Comparison of ENCODE assay signal across 25 cellular contexts in genomic region chr11:392102-392777, GRCh38. TPM values are rescaled to one million over a fixed set of nuclear protein-coding genes. Genes with fewer than 3 reads are reported as not detected.
DNase-seq lines count a peak whose midpoint lies in the region; ATAC-seq, FAIRE-seq and TF ChIP-seq lines count a peak whose summit lies in the region.
"Had no signal": no experiment of that assay in that cellular context is flagged by ENCODE, and none has a peak within 500 bp of the region (broad histone marks: within the 10 kb centered on the region; RNA-seq: fewer than 3 reads in every experiment).

No MANE protein-coding gene starts in this region.

- H3K4me1 ChIP-seq in breast epithelium (peaks cover 10 to 16% of the 10 kb centered on the region in 2 donors), K562 (replicated peaks in 1 of 2; ENCODE audit: control insufficient read depth in 2 of 2, insufficient read depth in 2 of 2, low read length in 2 of 2) (peaks cover 27 to 74% of the 10 kb centered on the region in 2 experiments), hepatocyte (ENCODE audit: insufficient read depth) (peaks cover 15% of the 10 kb centered on the region), suprapubic skin (peaks cover 39% of the 10 kb centered on the region), SJCRH30 (no peaks in the 10 kb centered on the region)

- H3K27me3 ChIP-seq in breast epithelium (peaks cover 0 to 3% of the 10 kb centered on the region in 2 donors), K562 (ENCODE audit: control insufficient read depth in 2 of 2, insufficient read depth in 2 of 2, low read length in 2 of 2) (no peaks in the 10 kb centered on the region), hepatocyte (no peaks in the 10 kb centered on the region), suprapubic skin (peaks cover 13% of the 10 kb centered on the region), SJCRH30 (no peaks in the 10 kb centered on the region)
- H3K27me3 ChIP-seq: BLaER1 treated with 17β-estradiol and CSF1 and Interleukin-3, amounts not matched to agents 10 nM and 100 nM had no signal

- TF ChIP-seq POLR2A in breast epithelium (IDR thresholded peaks at IDR 0.05) = no peak
- no peak for TF ChIP-seq POLR2A in K562 (conservative IDR thresholded peaks at IDR 0.05)
- no peak for TF ChIP-seq POLR2A in suprapubic skin (IDR thresholded peaks at IDR 0.05)

- intact Hi-C loops in breast epithelium (cut with DNase I; ENCODE audit: low total_unique reads) (no loop called here), MCF 10A (cut with micrococcal nuclease) (loop anchor here (5.0 kb wide), 1 partner anchor 125 kb away; no protein-coding TSS in a partner anchor), K562 (cut with micrococcal nuclease) (loop anchor here (5.0 kb wide), 1 partner anchor 55 kb away; no protein-coding TSS in a partner anchor)

- peaks cover 27% of the 10 kb centered on the region for H3K36me3 Mint-ChIP-seq in MCF 10A (ENCODE audit: insufficient read depth, unreplicated experiment)
- H3K36me3 Mint-ChIP-seq in activated CD4-positive, alpha-beta T cell treated with anti-CD3 and anti-CD28 coated beads, Interleukin-2, amount 10 ng/mL, durations not matched to agents 7 days and 5 days (ENCODE audit: low read depth) = no peaks in the 10 kb centered on the region
- H3K36me3 Mint-ChIP-seq: IgD-negative memory B cell had no signal

- H3K9me2 ChIP-seq in hepatocyte (replicated peaks; ENCODE audit: insufficient read depth) = no peaks in the 10 kb centered on the region

- H3K9me1 ChIP-seq in K562 (ENCODE audit: control insufficient read depth, insufficient read depth, low read length) = no peaks in the 10 kb centered on the region

- POLR2A ChIA-PET in MCF 10A (lab: Yijun Ruan, JAX) (interaction anchor here (0.6 to 2.7 kb wide), 5 partner anchors 13 to 185 kb away, joined by 3 to 33 read pairs (median 4); partner anchors contain the start of genes BET1L, PTDSS2 and RIC8A), K562 (lab: Yijun Ruan, JAX) (interaction anchor here (0.5 to 0.6 kb wide), 2 partner anchors 32 to 56 kb away, joined by 3 read pairs; no protein-coding TSS in a partner anchor)
- POLR2A ChIA-PET in activated CD4-positive, alpha-beta T cell treated with anti-CD3 and anti-CD28 coated beads, Interleukin-2, amount 10 ng/mL, durations not matched to agents 7 days and 5 days (lab: Charles Lee) = no interaction called here

- no peak for TF ChIP-seq RAD21 in K562 (CRISPR knock-in tag; conservative IDR thresholded peaks at IDR 0.05 in 1 of 2, IDR thresholded peaks at IDR 0.05 in 1 of 2)

- DNase-seq in breast epithelium (ENCODE audit: low spot score in 2 of 2) (no peak), MCF 10A (ENCODE audit: unreplicated experiment) (no peak), K562 (ENCODE audit: extremely low read depth in 1 of 4, low spot score in 3 of 4) (no peak), hepatocyte (ENCODE audit: low spot score) (no peak), suprapubic skin (ENCODE audit: low spot score in 2 of 2) (no peak), SJCRH30 (no peak)
- DNase-seq in activated CD4-positive, alpha-beta T cell treated with anti-CD3 and anti-CD28 coated beads, Interleukin-2, amount 10 ng/mL, durations not matched to agents 7 days and 5 days = no peak
- DNase-seq: Caco-2, DND-41, GOT3, HCEC 1CT, Karpas-422, NCI-H1694 treated with DMSO at 0.1 percent for 48 hours, NCI-H2081 treated with DMSO at 0.1 percent for 48 hours, NCI-H2171 treated with DMSO at 0.1 percent for 48 hours, NCI-H526, OCI-M1, SHP77 had no signal

- H3K27ac Mint-ChIP-seq in MCF 10A (ENCODE audit: low read depth, unreplicated experiment) = no peak overlapping the region
- no peak overlapping the region for H3K27ac Mint-ChIP-seq in activated CD4-positive, alpha-beta T cell treated with anti-CD3 and anti-CD28 coated beads, Interleukin-2, amount 10 ng/mL, durations not matched to agents 7 days and 5 days
- H3K27ac Mint-ChIP-seq: CD4-positive, alpha-beta memory T cell; IgD-negative memory B cell had no signal

- H3K4me1 Mint-ChIP-seq in MCF 10A (ENCODE audit: insufficient read depth, unreplicated experiment) = peaks cover 19% of the 10 kb centered on the region
- H3K4me1 Mint-ChIP-seq in activated CD4-positive, alpha-beta T cell treated with anti-CD3 and anti-CD28 coated beads, Interleukin-2, amount 10 ng/mL, durations not matched to agents 7 days and 5 days = no peaks in the 10 kb centered on the region

- no peak for ATAC-seq in K562
- ATAC-seq in GM18502 (IDR thresholded peaks at IDR 0.05; ENCODE audit: poor library complexity, unreplicated experiment) = no peak
- ATAC-seq: GM12878 had no signal

- FAIRE-seq in K562 (lab: Jason Lieb, UNC) = no peak
- FAIRE-seq: GM12878, RCC 7860 had no signal

- in situ Hi-C loops in K562 (cut with MboI) = no loop called here

- peaks cover 35% of the 10 kb centered on the region for H3K79me2 ChIP-seq in K562 (ENCODE audit: control insufficient read depth, insufficient read depth, low read length)
- H3K79me2 ChIP-seq in hepatocyte = peaks cover 17% of the 10 kb centered on the region

- H3K4me2 ChIP-seq in K562 (ENCODE audit: insufficient read depth, low read length) (no peak overlapping the region), hepatocyte (peak overlapping the region; percentile 85)
- H3K4me2 ChIP-seq: BLaER1 treated with 17β-estradiol and CSF1 and Interleukin-3, amounts not matched to agents 10 nM and 100 nM had no signal

- H3K27ac ChIP-seq in breast epithelium (peak overlapping the region; percentile 92 to 94), K562 (ENCODE audit: extremely low read depth, low read depth, low read length) (no peak overlapping the region), hepatocyte (no peak overlapping the region), suprapubic skin (peak overlapping the region; percentile 92), SJCRH30 (no peak overlapping the region)
- H3K27ac ChIP-seq: BLaER1 treated with 17β-estradiol and CSF1 and Interleukin-3, amounts not matched to agents 10 nM and 100 nM; SK-N-MC had no signal

- peak overlapping the region in 1 of 2 experiments; percentile 45; a peak in 1 of 4 replicates for H3K9ac ChIP-seq in K562 (ENCODE audit: insufficient read depth in 1 of 2, low read depth in 2 of 2, low read length in 2 of 2)
- H3K9ac ChIP-seq: BLaER1 treated with 17β-estradiol and CSF1 and Interleukin-3, amounts not matched to agents 10 nM and 100 nM had no signal

- WGBS in K562 (ENCODE audit: insufficient coverage, low coverage, missing lambda C conversion rate) = 93% methylated on average over 18 of the region's 36 CpGs
- 97% methylated on average over 8 of the region's 36 CpGs for WGBS in hepatocyte (ENCODE audit: low lambda C conversion rate, missing lambda C conversion rate)
- WGBS in suprapubic skin = 29% methylated on average over 13 of the region's 36 CpGs

- no peaks in the 10 kb centered on the region for H3K27me3 Mint-ChIP-seq in MCF 10A (ENCODE audit: insufficient read depth, unreplicated experiment)
- H3K27me3 Mint-ChIP-seq in activated CD4-positive, alpha-beta T cell treated with anti-CD3 and anti-CD28 coated beads, Interleukin-2, amount 10 ng/mL, durations not matched to agents 7 days and 5 days = peaks cover 8% of the 10 kb centered on the region
- H3K27me3 Mint-ChIP-seq: IgD-negative memory B cell had no signal

- H3K9me3 ChIP-seq in breast epithelium = peaks cover 0 to 3% of the 10 kb centered on the region in 2 donors
- no peaks in the 10 kb centered on the region for H3K9me3 ChIP-seq in K562 (replicated peaks; ENCODE audit: control insufficient read depth, insufficient read depth, low read depth, low read length)
- H3K9me3 ChIP-seq in hepatocyte (ENCODE audit: low read depth) = no peaks in the 10 kb centered on the region
- no peaks in the 10 kb centered on the region for H3K9me3 ChIP-seq in suprapubic skin
- H3K9me3 ChIP-seq in SJCRH30 (replicated peaks) = no peaks in the 10 kb centered on the region
- H3K9me3 ChIP-seq: Caco-2 had no signal

- no peak overlapping the region for H3K4me3 Mint-ChIP-seq in MCF 10A (ENCODE audit: unreplicated experiment)
- no peak overlapping the region for H3K4me3 Mint-ChIP-seq in activated CD4-positive, alpha-beta T cell treated with anti-CD3 and anti-CD28 coated beads, Interleukin-2, amount 10 ng/mL, durations not matched to agents 7 days and 5 days
- H3K4me3 Mint-ChIP-seq: CD4-positive, alpha-beta memory T cell; IgD-negative memory B cell had no signal

- H2AFZ ChIP-seq in K562 (ENCODE audit: low read depth, low read length) = no peak overlapping the region
- H2AFZ ChIP-seq in hepatocyte = no peak overlapping the region

- H4K20me1 ChIP-seq in K562 (replicated peaks; ENCODE audit: control insufficient read depth, insufficient read depth, low read length) (no peaks in the 10 kb centered on the region), hepatocyte (ENCODE audit: insufficient read depth, poor library complexity, severe bottlenecking) (peaks cover 11% of the 10 kb centered on the region)

- TF ChIP-seq CTCF in breast epithelium (IDR thresholded peaks at IDR 0.05) = no peak
- no peak for TF ChIP-seq CTCF in MCF 10A (IDR thresholded peaks at IDR 0.05; ENCODE audit: unreplicated experiment)
- no peak for TF ChIP-seq CTCF in K562 (IDR thresholded peaks at IDR 0.05 in 2 of 3, conservative IDR thresholded peaks at IDR 0.05 in 1 of 3; ENCODE audit: insufficient read depth in 2 of 3, low read depth in 1 of 3, low read length in 3 of 3)
- no peak for TF ChIP-seq CTCF in hepatocyte (IDR thresholded peaks at IDR 0.05; ENCODE audit: poor library complexity)
- TF ChIP-seq CTCF in suprapubic skin (IDR thresholded peaks at IDR 0.05) = no peak

- H3K36me3 ChIP-seq in breast epithelium (no peaks in the 10 kb centered on the region), K562 (ENCODE audit: control insufficient read depth, insufficient read depth, low read length) (peaks cover 19% of the 10 kb centered on the region; the same call in 2 of the 3 replicates), hepatocyte (replicated peaks; ENCODE audit: insufficient read depth, low read depth) (no peaks in the 10 kb centered on the region), suprapubic skin (peaks cover 6% of the 10 kb centered on the region), SJCRH30 (no peaks in the 10 kb centered on the region)
- H3K36me3 ChIP-seq: BLaER1 treated with 17β-estradiol and CSF1 and Interleukin-3, amounts not matched to agents 10 nM and 100 nM had no signal

- BruUV-seq in MCF 10A (replicated peaks; lab: Mats Ljungman, UMichigan) (no TSS peak), K562 (replicated peaks; lab: Mats Ljungman, UMichigan) (no TSS peak)

- TF ChIP-seq EP300 in K562 (IDR thresholded peaks at IDR 0.05; ENCODE audit: low read length) (no peak), suprapubic skin (IDR thresholded peaks at IDR 0.05) (no peak)

- no peaks in the 10 kb centered on the region for H3K9me3 Mint-ChIP-seq in MCF 10A (ENCODE audit: unreplicated experiment)
- H3K9me3 Mint-ChIP-seq in activated CD4-positive, alpha-beta T cell treated with anti-CD3 and anti-CD28 coated beads, Interleukin-2, amount 10 ng/mL, durations not matched to agents 7 days and 5 days = peaks cover 1% of the 10 kb centered on the region

- CTCF ChIA-PET in MCF 10A (lab: Yijun Ruan, JAX) = interaction anchor here (0.6 to 1.2 kb wide), 4 partner anchors 28 to 1176 kb away, joined by 3 to 9 read pairs (median 4); no protein-coding TSS in a partner anchor
- CTCF ChIA-PET in K562 (lab: Yijun Ruan, JAX; ENCODE audit: low intra/inter-chr PET ratio) = interaction anchor here (0.6 kb wide), 2 partner anchors 24 to 123 kb away, joined by 3 to 4 read pairs; no protein-coding TSS in a partner anchor
- CTCF ChIA-PET in activated CD4-positive, alpha-beta T cell treated with anti-CD3 and anti-CD28 coated beads, Interleukin-2, amount 10 ng/mL, durations not matched to agents 7 days and 5 days (lab: Charles Lee) = interaction anchor here (0.6 to 1.5 kb wide), 3 partner anchors 12 to 282 kb away, joined by 3 to 6 read pairs (median 4); no protein-coding TSS in a partner anchor

- H3K4me3 ChIP-seq in breast epithelium (peak overlapping the region in 2 of 3 donors; percentile 55 to 79), K562 (no peak overlapping the region), hepatocyte (no peak overlapping the region), suprapubic skin (peak overlapping the region; percentile 58), SJCRH30 (no peak overlapping the region)
- H3K4me3 ChIP-seq: BLaER1 treated with 17β-estradiol and CSF1 and Interleukin-3, amounts not matched to agents 10 nM and 100 nM; GM12878; SK-N-MC had no signal

RNA-seq across cellular contexts. Expression of gene PKP3, which starts 1.8 kb away (rescaled TPM):
- total RNA-seq in breast epithelium = 10 to 100 TPM in 2 of 3 donors, under 1 TPM in 1; 0.32 to 60.9 (median 36.7) TPM
- 129 and 177 TPM in 2 replicates for total RNA-seq in MCF 10A (2022)
- 29.8 and 101 TPM in 2 replicates for total RNA-seq in K562 (2011; cell fraction: chromatin; rRNA removed; ENCODE audit: low replicate concordance)
- total RNA-seq in K562 (2011; cell fraction: nucleolus; rRNA removed) = 77.2 and 90.9 TPM in 2 replicates
- 38.5 and 42.2 TPM in 2 replicates for total RNA-seq in K562 (2011; cell fraction: nucleoplasm; rRNA removed)
- total RNA-seq in K562 (2014; rRNA removed) = 99.7 and 122 TPM in 2 replicates
- total RNA-seq in K562 (2014; rRNA removed; fragmentation: Illumina TruSeq; extraction: Trizol) = 11.2 and 14.9 TPM in 2 replicates
- 30.7 and 36.6 TPM in 2 replicates for total RNA-seq in K562 (2015; rRNA removed; fragmentation: Illumina TruSeq; extraction: Trizol)
- total RNA-seq in K562 (2021) = 102 and 110 TPM in 2 replicates
- 45.4 and 47.8 TPM in 2 replicates for polyA plus RNA-seq in K562 (2011; rRNA removed)
- polyA plus RNA-seq in K562 (2011; cell fraction: cytosol; rRNA removed) = 40.1 and 126 TPM in 2 replicates
- polyA plus RNA-seq in K562 (2011; cell fraction: nucleus; rRNA removed) = 77.2 and 108 TPM in 2 replicates
- polyA plus RNA-seq in K562 (2012) = 49.0 and 59.2 TPM in 2 replicates
- 26.9 and 39.7 TPM in 2 replicates for polyA plus RNA-seq in K562 (2014; fragmentation: Illumina TruSeq; extraction: Trizol)
- under 1 TPM; 0.11 to 0.45 TPM for polyA plus RNA-seq in K562 (2014; fragmentation: Nextera tagmentation; extraction: Ambion mirVana)
- 73.9 and 78.9 TPM in 2 replicates for polyA plus RNA-seq in K562 (2014; rRNA removed)
- 8.3 and 21.7 TPM in 2 replicates for polyA minus RNA-seq in K562 (2011; rRNA and poly(A)+ RNA removed)
- polyA minus RNA-seq in K562 (2011; cell fraction: cytosol; rRNA and poly(A)+ RNA removed) = 71.3 and 72.2 TPM in 2 replicates
- 28.1 and 30.5 TPM in 2 replicates for polyA minus RNA-seq in K562 (2011; cell fraction: nucleus; rRNA and poly(A)+ RNA removed)
- total RNA-seq in hepatocyte = 55.6 and 62.1 TPM in 2 replicates
- 89.5 and 91.3 TPM in 2 replicates for polyA plus RNA-seq in hepatocyte
- 100 to 1,000 TPM; 318 to 486 (median 428) TPM for total RNA-seq in suprapubic skin
- not detected for total RNA-seq in activated CD4-positive, alpha-beta T cell treated with anti-CD3 and anti-CD28 coated beads, Interleukin-2, amount 10 ng/mL, durations not matched to agents 7 days and 5 days
- total RNA-seq in SJCRH30 (2014; rRNA removed; shearing (Covaris generic)) = 0.18 TPM in 1 of 2 replicates, not detected in the other
- total RNA-seq: CD4-positive, alpha-beta memory T cell had no signal
- polyA plus RNA-seq: IgD-negative memory B cell had no signal

RNA-seq across cellular contexts. Expression of gene SIGIRR, which starts 22.6 kb away (rescaled TPM):
- total RNA-seq in breast epithelium = 10 to 100 TPM; 37.3 to 49.8 (median 46.5) TPM
- total RNA-seq in MCF 10A (2022) = 6.2 and 7.7 TPM in 2 replicates
- total RNA-seq in K562 (2011; cell fraction: chromatin; rRNA removed; ENCODE audit: low replicate concordance) = 8.7 and 27.6 TPM in 2 replicates
- total RNA-seq in K562 (2011; cell fraction: nucleolus; rRNA removed) = 50.7 and 50.9 TPM in 2 replicates
- total RNA-seq in K562 (2011; cell fraction: nucleoplasm; rRNA removed) = 15.8 and 24.1 TPM in 2 replicates
- 109 and 114 TPM in 2 replicates for total RNA-seq in K562 (2014; rRNA removed)
- 6.0 and 7.2 TPM in 2 replicates for total RNA-seq in K562 (2014; rRNA removed; fragmentation: Illumina TruSeq; extraction: Trizol)
- total RNA-seq in K562 (2015; rRNA removed; fragmentation: Illumina TruSeq; extraction: Trizol) = 50.6 and 51.6 TPM in 2 replicates
- 83.1 and 93.8 TPM in 2 replicates for total RNA-seq in K562 (2021)
- polyA plus RNA-seq in K562 (2011; rRNA removed) = 22.5 and 25.0 TPM in 2 replicates
- polyA plus RNA-seq in K562 (2011; cell fraction: cytosol; rRNA removed) = 41.4 and 135 TPM in 2 replicates
- 81.1 and 118 TPM in 2 replicates for polyA plus RNA-seq in K562 (2011; cell fraction: nucleus; rRNA removed)
- polyA plus RNA-seq in K562 (2012) = 55.3 and 81.1 TPM in 2 replicates
- 14.8 and 46.2 TPM in 2 replicates for polyA plus RNA-seq in K562 (2014; fragmentation: Illumina TruSeq; extraction: Trizol)
- polyA plus RNA-seq in K562 (2014; fragmentation: Nextera tagmentation; extraction: Ambion mirVana) = 10 to 100 TPM in 1 of 2 experiments, 1 to 10 TPM in 1; 6.3 to 13.3 TPM
- 92.4 and 133 TPM in 2 replicates for polyA plus RNA-seq in K562 (2014; rRNA removed)
- polyA minus RNA-seq in K562 (2011; rRNA and poly(A)+ RNA removed) = 1.1 and 2.3 TPM in 2 replicates
- 12.4 and 13.7 TPM in 2 replicates for polyA minus RNA-seq in K562 (2011; cell fraction: cytosol; rRNA and poly(A)+ RNA removed)
- polyA minus RNA-seq in K562 (2011; cell fraction: nucleus; rRNA and poly(A)+ RNA removed) = 11.0 and 11.7 TPM in 2 replicates
- 42.4 and 52.1 TPM in 2 replicates for total RNA-seq in hepatocyte
- polyA plus RNA-seq in hepatocyte = 77.4 and 85.3 TPM in 2 replicates
- total RNA-seq in suprapubic skin = 10 to 100 TPM; 14.2 to 26.0 (median 16.5) TPM
- total RNA-seq in activated CD4-positive, alpha-beta T cell treated with anti-CD3 and anti-CD28 coated beads, Interleukin-2, amount 10 ng/mL, durations not matched to agents 7 days and 5 days = 100 to 1,000 TPM; 226 to 255 TPM
- not detected in 2 replicates for total RNA-seq in SJCRH30 (2014; rRNA removed; shearing (Covaris generic))

RNA-seq across cellular contexts. Expression of gene B4GALNT4, which starts 22.9 kb away (rescaled TPM):
- 10 to 100 TPM in 1 of 3 donors, 1 to 10 TPM in 1, under 1 TPM in 1; 0.48 to 11.3 (median 8.2) TPM for total RNA-seq in breast epithelium
- total RNA-seq in MCF 10A (2022) = 20.0 and 25.9 TPM in 2 replicates
- 45.4 and 151 TPM in 2 replicates for total RNA-seq in K562 (2011; cell fraction: chromatin; rRNA removed; ENCODE audit: low replicate concordance)
- 117 and 141 TPM in 2 replicates for total RNA-seq in K562 (2011; cell fraction: nucleolus; rRNA removed)
- total RNA-seq in K562 (2011; cell fraction: nucleoplasm; rRNA removed) = 54.9 and 57.5 TPM in 2 replicates
- total RNA-seq in K562 (2014; rRNA removed) = 22.7 and 26.2 TPM in 2 replicates
- total RNA-seq in K562 (2014; rRNA removed; fragmentation: Illumina TruSeq; extraction: Trizol) = 2.1 and 2.5 TPM in 2 replicates
- 7.6 and 9.7 TPM in 2 replicates for total RNA-seq in K562 (2015; rRNA removed; fragmentation: Illumina TruSeq; extraction: Trizol)
- 33.6 and 37.1 TPM in 2 replicates for total RNA-seq in K562 (2021)
- 14.0 and 22.7 TPM in 2 replicates for polyA plus RNA-seq in K562 (2011; rRNA removed)
- polyA plus RNA-seq in K562 (2011; cell fraction: cytosol; rRNA removed) = 20.4 and 42.5 TPM in 2 replicates
- 174 and 271 TPM in 2 replicates for polyA plus RNA-seq in K562 (2011; cell fraction: nucleus; rRNA removed)
- polyA plus RNA-seq in K562 (2012) = 17.2 and 19.0 TPM in 2 replicates
- 4.5 and 10.9 TPM in 2 replicates for polyA plus RNA-seq in K562 (2014; fragmentation: Illumina TruSeq; extraction: Trizol)
- under 1 TPM in 1 of 2 experiments, not detected in 1; 0.20 TPM for polyA plus RNA-seq in K562 (2014; fragmentation: Nextera tagmentation; extraction: Ambion mirVana)
- polyA plus RNA-seq in K562 (2014; rRNA removed) = 30.0 and 32.0 TPM in 2 replicates
- polyA minus RNA-seq in K562 (2011; rRNA and poly(A)+ RNA removed) = 2.1 and 3.3 TPM in 2 replicates
- 8.1 and 9.7 TPM in 2 replicates for polyA minus RNA-seq in K562 (2011; cell fraction: cytosol; rRNA and poly(A)+ RNA removed)
- polyA minus RNA-seq in K562 (2011; cell fraction: nucleus; rRNA and poly(A)+ RNA removed) = 23.6 and 27.2 TPM in 2 replicates
- 27.8 and 38.8 TPM in 2 replicates for total RNA-seq in hepatocyte
- polyA plus RNA-seq in hepatocyte = 30.0 and 44.6 TPM in 2 replicates
- 1 to 10 TPM; 1.2 to 3.0 (median 1.6) TPM for total RNA-seq in suprapubic skin
- total RNA-seq in activated CD4-positive, alpha-beta T cell treated with anti-CD3 and anti-CD28 coated beads, Interleukin-2, amount 10 ng/mL, durations not matched to agents 7 days and 5 days = 1 to 10 TPM; 1.5 to 1.6 TPM
- total RNA-seq in SJCRH30 (2014; rRNA removed; shearing (Covaris generic)) = 0.08 TPM in 1 of 2 replicates, not detected in the other
- polyA plus RNA-seq: CD4-positive, alpha-beta memory T cell; IgD-negative memory B cell had no signal

RNA-seq across cellular contexts. Expression of gene ANO9, which starts 49.6 kb away (rescaled TPM):
- total RNA-seq in breast epithelium (10 to 100 TPM in 1 of 3 donors, 1 to 10 TPM in 1, under 1 TPM in 1; 0.32 to 14.2 (median 9.8) TPM), MCF 10A (2022) (7.2 and 9.4 TPM in 2 replicates), K562 (2014; rRNA removed) (4.9 and 5.1 TPM in 2 replicates), K562 (2014; rRNA removed; fragmentation: Illumina TruSeq; extraction: Trizol) (1.0 and 1.1 TPM in 2 replicates), K562 (2015; rRNA removed; fragmentation: Illumina TruSeq; extraction: Trizol) (3.8 TPM in 2 replicates), K562 (2021) (9.3 and 14.5 TPM in 2 replicates), hepatocyte (19.5 and 21.2 TPM in 2 replicates), suprapubic skin (100 to 1,000 TPM in 2 of 4 donors, 10 to 100 TPM in 2; 76.8 to 166 (median 103) TPM)
- total RNA-seq in K562 (2011; cell fraction: chromatin; rRNA removed; ENCODE audit: low replicate concordance) = 28.4 and 83.6 TPM in 2 replicates
- 54.4 and 56.8 TPM in 2 replicates for total RNA-seq in K562 (2011; cell fraction: nucleolus; rRNA removed)
- total RNA-seq in K562 (2011; cell fraction: nucleoplasm; rRNA removed) = 33.9 and 40.5 TPM in 2 replicates
- polyA plus RNA-seq in K562 (2011; rRNA removed) (5.4 and 19.1 TPM in 2 replicates), K562 (2014; fragmentation: Illumina TruSeq; extraction: Trizol) (4.5 and 5.5 TPM in 2 replicates), K562 (2014; fragmentation: Nextera tagmentation; extraction: Ambion mirVana) (under 1 TPM; 0.20 to 0.27 TPM), K562 (2014; rRNA removed) (10.7 and 10.8 TPM in 2 replicates), hepatocyte (34.9 and 35.7 TPM in 2 replicates)
- 4.1 and 4.3 TPM in 2 replicates for polyA plus RNA-seq in K562 (2011; cell fraction: cytosol; rRNA removed)
- 179 and 200 TPM in 2 replicates for polyA plus RNA-seq in K562 (2011; cell fraction: nucleus; rRNA removed)
- polyA plus RNA-seq in K562 (2012) = 11.4 and 33.5 TPM in 2 replicates
- polyA minus RNA-seq in K562 (2011; rRNA and poly(A)+ RNA removed) = 1.3 and 1.4 TPM in 2 replicates
- polyA minus RNA-seq in K562 (2011; cell fraction: cytosol; rRNA and poly(A)+ RNA removed) = 2.9 and 3.2 TPM in 2 replicates
- 19.4 and 27.1 TPM in 2 replicates for polyA minus RNA-seq in K562 (2011; cell fraction: nucleus; rRNA and poly(A)+ RNA removed)
- 10 to 100 TPM; 88.2 to 94.2 TPM for total RNA-seq in activated CD4-positive, alpha-beta T cell treated with anti-CD3 and anti-CD28 coated beads, Interleukin-2, amount 10 ng/mL, durations not matched to agents 7 days and 5 days
- total RNA-seq in SJCRH30 (2014; rRNA removed; shearing (Covaris generic)) = 0.61 and 0.73 TPM in 2 replicates

RNA-seq across cellular contexts. Expression of gene PTDSS2, which starts 57.8 kb away (rescaled TPM):
- total RNA-seq in breast epithelium (10 to 100 TPM; 23.8 to 53.7 (median 33.1) TPM), MCF 10A (2022) (28.2 and 29.4 TPM in 2 replicates), K562 (2014; rRNA removed) (42.4 and 61.4 TPM in 2 replicates), K562 (2014; rRNA removed; fragmentation: Illumina TruSeq; extraction: Trizol) (7.7 and 10.3 TPM in 2 replicates), K562 (2015; rRNA removed; fragmentation: Illumina TruSeq; extraction: Trizol) (17.2 and 19.2 TPM in 2 replicates), K562 (2021) (51.4 and 53.9 TPM in 2 replicates), hepatocyte (29.7 and 31.5 TPM in 2 replicates), suprapubic skin (10 to 100 TPM; 22.3 to 31.0 (median 25.3) TPM)
- total RNA-seq in K562 (2011; cell fraction: chromatin; rRNA removed; ENCODE audit: low replicate concordance) = 105 and 295 TPM in 2 replicates
- total RNA-seq in K562 (2011; cell fraction: nucleolus; rRNA removed) = 221 and 222 TPM in 2 replicates
- total RNA-seq in K562 (2011; cell fraction: nucleoplasm; rRNA removed) = 123 and 136 TPM in 2 replicates
- polyA plus RNA-seq in K562 (2011; rRNA removed) (22.4 and 36.2 TPM in 2 replicates), K562 (2014; fragmentation: Illumina TruSeq; extraction: Trizol) (16.9 and 25.2 TPM in 2 replicates), K562 (2014; fragmentation: Nextera tagmentation; extraction: Ambion mirVana) (1 to 10 TPM in 1 of 2 experiments, under 1 TPM in 1; 0.45 to 1.1 TPM), K562 (2014; rRNA removed) (36.8 and 38.3 TPM in 2 replicates), hepatocyte (50.6 and 50.8 TPM in 2 replicates)
- polyA plus RNA-seq in K562 (2011; cell fraction: cytosol; rRNA removed) = 31.4 and 55.2 TPM in 2 replicates
- polyA plus RNA-seq in K562 (2011; cell fraction: nucleus; rRNA removed) = 204 and 221 TPM in 2 replicates
- polyA plus RNA-seq in K562 (2012) = 33.8 and 52.0 TPM in 2 replicates
- polyA minus RNA-seq in K562 (2011; rRNA and poly(A)+ RNA removed) = 21.0 and 25.3 TPM in 2 replicates
- polyA minus RNA-seq in K562 (2011; cell fraction: cytosol; rRNA and poly(A)+ RNA removed) = 26.6 and 30.7 TPM in 2 replicates
- polyA minus RNA-seq in K562 (2011; cell fraction: nucleus; rRNA and poly(A)+ RNA removed) = 37.0 and 51.1 TPM in 2 replicates
- 10 to 100 TPM; 22.7 to 25.2 TPM for total RNA-seq in activated CD4-positive, alpha-beta T cell treated with anti-CD3 and anti-CD28 coated beads, Interleukin-2, amount 10 ng/mL, durations not matched to agents 7 days and 5 days
- 30.9 and 34.4 TPM in 2 replicates for total RNA-seq in SJCRH30 (2014; rRNA removed; shearing (Covaris generic))

Comparison
In these comparisons a context has a peak if more than half of its experiments do, and no peak if none do; other contexts are left out.
1. H3K27ac ChIP-seq: peak in breast epithelium (2 of 2) and suprapubic skin (single experiment); none in K562 (single experiment), hepatocyte (single experiment) and SJCRH30 (single experiment).
2. H3K4me3 ChIP-seq: peak in breast epithelium (2 of 3) and suprapubic skin (single experiment); none in K562 (single experiment), hepatocyte (single experiment) and SJCRH30 (single experiment).